ENCODE assay signal across 25 cellular contexts in genomic region chr2:222293660-222294630, GRCh38. TPM values are rescaled to one million over a fixed set of nuclear protein-coding genes. Genes with fewer than 3 reads are reported as not detected.
DNase-seq lines count a peak whose midpoint lies in the region; ATAC-seq and TF ChIP-seq lines count a peak whose summit lies in the region.
"Had no signal": no experiment of that assay in that cellular context is flagged by ENCODE, and none has a peak within 500 bp of the region (broad histone marks: within the 10 kb centered on the region; RNA-seq: fewer than 3 reads in every experiment).

No MANE protein-coding gene starts in this region.

- H3K9ac ChIP-seq in adipocyte (ENCODE audit: low read length): no peak overlapping the region

- ATAC-seq in GM23338 (no peak), HG03378 (IDR thresholded peaks at IDR 0.05; ENCODE audit: unreplicated experiment) (no peak), HG03097 (IDR thresholded peaks at IDR 0.05; ENCODE audit: low FRiP score, unreplicated experiment) (no peak)
- ATAC-seq: stimulated activated memory B cell treated with anti-CD40 and anti-IgM and Interleukin-4, amounts not matched to agents 10 μg/mL and 1 μg/mL and 100 μg/mL, for 72 hours had no signal

- peaks cover 46% of the 10 kb centered on the region for H3F3A ChIP-seq in GM23338 (replicated peaks; ENCODE audit: low read depth)

- DNase-seq in GM23338 (ENCODE audit: low spot score): peak; percentile 63
- DNase-seq in adipocyte (ENCODE audit: low read depth): peak; percentile 48
- no peak for DNase-seq in glutamatergic neuron
- peak; percentile 54 for DNase-seq in retina
- DNase-seq in hypothalamus (lab: John Stamatoyannopoulos, UW): no peak
- DNase-seq: activated B cell treated with CpG ODN at 0.5 μM for 24 hours; activated CD4-positive, alpha-beta memory T cell treated with anti-CD3 and anti-CD28 coated beads for 36 hours; activated naive CD4-positive, alpha-beta T cell treated with anti-CD3 and anti-CD28 coated beads for 36 hours; activated T-cell treated with anti-CD3 and anti-CD28 coated beads for 4 hours; aorta; DMS79 treated with DMSO at 0.1 percent for 48 hours; kidney; mammary epithelial cell; NCI-H1417; NCI-H524; stimulated activated CD4-positive, alpha-beta T cell treated with anti-CD3 and anti-CD28 coated beads, Interleukin-1b, Interleukin-23, amount 100 ng/mL, for 48 hours; T-helper 9 cell had no signal

- H3K9me3 Mint-ChIP-seq in GM23338 (peaks cover 3% of the 10 kb centered on the region; the same call in 2 of the 3 replicates), glutamatergic neuron (ENCODE audit: unreplicated experiment) (peaks cover 11% of the 10 kb centered on the region)
- H3K9me3 Mint-ChIP-seq: activated B cell treated with CpG ODN at 0.5 μM for 24 hours; activated CD4-positive, alpha-beta memory T cell treated with anti-CD3 and anti-CD28 coated beads for 36 hours; activated naive CD4-positive, alpha-beta T cell treated with anti-CD3 and anti-CD28 coated beads for 36 hours; stimulated activated memory B cell treated with anti-CD40 and anti-IgM and Interleukin-4, amounts not matched to agents 10 μg/mL and 1 μg/mL and 100 μg/mL, for 72 hours had no signal

- H3K4me3 ChIP-seq in GM23338 (peak overlapping the region; percentile 43), adipocyte (ENCODE audit: low read length) (no peak overlapping the region)
- H3K4me3 ChIP-seq: hepatocyte, SK-N-MC had no signal

- H3K27ac Mint-ChIP-seq in GM23338: no peak overlapping the region
- H3K27ac Mint-ChIP-seq in glutamatergic neuron (ENCODE audit: unreplicated experiment): no peak overlapping the region
- H3K27ac Mint-ChIP-seq: activated B cell treated with CpG ODN at 0.5 μM for 24 hours; activated CD4-positive, alpha-beta memory T cell treated with anti-CD3 and anti-CD28 coated beads for 36 hours; activated naive CD4-positive, alpha-beta T cell treated with anti-CD3 and anti-CD28 coated beads for 36 hours; progenitor cell of endocrine pancreas; stimulated activated memory B cell treated with anti-CD40 and anti-IgM and Interleukin-4, amounts not matched to agents 10 μg/mL and 1 μg/mL and 100 μg/mL, for 72 hours had no signal

- TF ChIP-seq CTCF in GM23338 (conservative IDR thresholded peaks at IDR 0.05; ENCODE audit: low read depth in 2 of 2) (no peak), glutamatergic neuron (IDR thresholded peaks at IDR 0.05; ENCODE audit: partially characterized antibody, unreplicated experiment) (no peak)

- peak overlapping the region; percentile 74 for H3K4me2 ChIP-seq in GM23338

- peak overlapping the region; percentile 46 for H3K4me3 Mint-ChIP-seq in GM23338
- peak overlapping the region; percentile 74 for H3K4me3 Mint-ChIP-seq in glutamatergic neuron (ENCODE audit: unreplicated experiment)
- H3K4me3 Mint-ChIP-seq: activated CD4-positive, alpha-beta memory T cell treated with anti-CD3 and anti-CD28 coated beads for 36 hours had no signal

- H3K9me3 ChIP-seq in adipocyte (ENCODE audit: control insufficient read depth, low read length): peaks cover 15% of the 10 kb centered on the region
- H3K9me3 ChIP-seq: thoracic aorta had no signal

- peaks cover 100% of the 10 kb centered on the region for H3K27me3 ChIP-seq in GM23338 (ENCODE audit: insufficient read depth)
- H3K27me3 ChIP-seq in adipocyte (replicated peaks; ENCODE audit: control insufficient read depth, insufficient read depth, low read length): peaks cover 88% of the 10 kb centered on the region

- H3K36me3 Mint-ChIP-seq in GM23338 (ENCODE audit: low read depth) (no peaks in the 10 kb centered on the region), glutamatergic neuron (ENCODE audit: unreplicated experiment) (peaks cover under 1% of the 10 kb centered on the region)

- peaks cover 28% of the 10 kb centered on the region for H4K20me1 ChIP-seq in GM23338 (replicated peaks; ENCODE audit: insufficient read depth)

- H3K4me1 Mint-ChIP-seq in GM23338: peaks cover 81% of the 10 kb centered on the region
- H3K4me1 Mint-ChIP-seq in glutamatergic neuron (ENCODE audit: low read depth, unreplicated experiment): peaks cover 15% of the 10 kb centered on the region

- no peak overlapping the region for H3K27ac ChIP-seq in GM23338 (ENCODE audit: low read depth)
- H3K27ac ChIP-seq: hepatocyte, SK-N-MC, thoracic aorta had no signal

- peak overlapping the region; percentile 47; the same call in 1 of the 2 replicates for H2AFZ ChIP-seq in GM23338
- H2AFZ ChIP-seq: hepatocyte had no signal

- peaks cover 76% of the 10 kb centered on the region for H3K4me1 ChIP-seq in GM23338 (ENCODE audit: insufficient read depth)
- no peaks in the 10 kb centered on the region for H3K4me1 ChIP-seq in adipocyte (ENCODE audit: control insufficient read depth, insufficient read depth, low read length)

- peaks cover 97% of the 10 kb centered on the region for H3K27me3 Mint-ChIP-seq in GM23338 (ENCODE audit: insufficient read depth, low read depth, poor library complexity)
- peaks cover 47% of the 10 kb centered on the region for H3K27me3 Mint-ChIP-seq in glutamatergic neuron (ENCODE audit: unreplicated experiment)

- H3K9me2 ChIP-seq in GM23338 (ENCODE audit: insufficient read depth): no peaks in the 10 kb centered on the region

- H3K79me2 ChIP-seq in GM23338 (replicated peaks; ENCODE audit: insufficient read depth): no peaks in the 10 kb centered on the region
- H3K79me2 ChIP-seq: hepatocyte had no signal

- H3K36me3 ChIP-seq in GM23338 (ENCODE audit: insufficient read depth): no peaks in the 10 kb centered on the region
- no peaks in the 10 kb centered on the region for H3K36me3 ChIP-seq in adipocyte (ENCODE audit: control insufficient read depth, insufficient read depth, low read length, severe bottlenecking)
- H3K36me3 ChIP-seq: thoracic aorta had no signal

TF ChIP-seq in GM23338, 12 proteins besides CTCF, POLR2A, EP300 and RAD21:
- TF ChIP-seq EZH2phosphoT487 (IDR thresholded peaks at IDR 0.05; ENCODE audit: unreplicated experiment) (peak; percentile 95), EZH2 (IDR thresholded peaks at IDR 0.05; ENCODE audit: low read depth, unreplicated experiment) (peak; percentile 94), REST (IDR thresholded peaks at IDR 0.05; ENCODE audit: unreplicated experiment) (no peak)

RNA-seq across cellular contexts. Expression of gene PAX3, which starts 4.9 kb away (rescaled TPM):
- not detected in 2 replicates for total RNA-seq in GM23338 (2014; rRNA removed; shearing (Covaris generic))
- polyA plus RNA-seq in GM23338 (2016; fragmentation: Nextera tagmentation; extraction: Ambion mirVana): not detected in 2 replicates
- total RNA-seq in glutamatergic neuron (ENCODE audit: unreplicated experiment): 31.2 TPM
- total RNA-seq: activated B cell treated with CpG ODN at 0.5 μM for 24 hours; activated CD4-positive, alpha-beta memory T cell treated with anti-CD3 and anti-CD28 coated beads for 36 hours; activated naive CD4-positive, alpha-beta T cell treated with anti-CD3 and anti-CD28 coated beads for 36 hours; fibroblast of villous mesenchyme; hepatocyte; kidney; mammary epithelial cell; progenitor cell of endocrine pancreas; thoracic aorta had no signal
- polyA plus RNA-seq: aorta, hepatocyte, mammary epithelial cell had no signal

Comparison
In these comparisons a context has a peak if more than half of its experiments do, and no peak if none do; other contexts are left out.
1. DNase-seq: peak in GM23338 (single experiment), adipocyte (single experiment) and retina (single experiment); none in glutamatergic neuron (single experiment) and hypothalamus (0 of 51).
2. RNA of gene PAX3, which starts 4.9 kb away (total RNA-seq): 31.2 TPM in glutamatergic neuron (single experiment); not detected in GM23338; every median in the first group is over 10 times any median in the second.